ENCODE assay signal across 10 cellular contexts in genomic region chr13:74056829-74057564, GRCh38.
DNase-seq lines count a peak whose midpoint lies in the region; ATAC-seq and TF ChIP-seq lines count a peak whose summit lies in the region.
"Had no signal": no experiment of that assay in that cellular context is flagged by ENCODE, and none has a peak within 500 bp of the region (broad histone marks: within the 10 kb centered on the region; RNA-seq: fewer than 3 reads in every experiment).

No MANE protein-coding gene starts in this region.

- intact Hi-C loops in transverse colon (cut with DNase I; ENCODE audit: low total_unique reads): no loop called here

- H3K4me1 ChIP-seq in BE2C: peaks cover 12% of the 10 kb centered on the region
- peaks cover 0 to 23% (median 3%) of the 10 kb centered on the region in 4 donors for H3K4me1 ChIP-seq in transverse colon

- TF ChIP-seq CTCF in BE2C (IDR thresholded peaks at IDR 0.05; ENCODE audit: low read depth, low read length): no peak
- TF ChIP-seq CTCF in brain microvascular endothelial cell (IDR thresholded peaks at IDR 0.05; ENCODE audit: low read depth, low read length, missing control alignments): no peak
- no peak for TF ChIP-seq CTCF in transverse colon (IDR thresholded peaks at IDR 0.05)

- no peaks in the 10 kb centered on the region for H3K9me3 ChIP-seq in BE2C
- peaks cover 0 to 3% of the 10 kb centered on the region in 2 donors for H3K9me3 ChIP-seq in transverse colon

- H3K36me3 ChIP-seq in BE2C (no peaks in the 10 kb centered on the region), brain microvascular endothelial cell (replicated peaks) (no peaks in the 10 kb centered on the region), transverse colon (no peaks in the 10 kb centered on the region)

- peak overlapping the region; percentile 2; the same call in 1 of the 2 replicates for H3K4me3 ChIP-seq in BE2C (ENCODE audit: low read depth, low read length)
- H3K4me3 ChIP-seq in brain microvascular endothelial cell (ENCODE audit: low read depth, low read length): no peak overlapping the region
- no peak overlapping the region for H3K4me3 ChIP-seq in transverse colon
- H3K4me3 ChIP-seq: lung had no signal

- no peak for ATAC-seq in central memory CD8-positive, alpha-beta T cell (replicated peaks; ENCODE audit: extremely low read depth, poor library complexity, severe bottlenecking)

- H3K4me3 Mint-ChIP-seq in central memory CD8-positive, alpha-beta T cell: no peak overlapping the region

- H3K4me1 Mint-ChIP-seq in central memory CD8-positive, alpha-beta T cell: peaks cover 86% of the 10 kb centered on the region

- DNase-seq in BE2C (peak; percentile 75), NCI-H1105 treated with DMSO at 0.1 percent for 48 hours (lab: John Stamatoyannopoulos, UW) (peak; percentile 61), myocyte (ENCODE audit: low read depth) (peak; percentile 58), brain microvascular endothelial cell (no peak), transverse colon (no peak)
- no peak for DNase-seq in central memory CD8-positive, alpha-beta T cell (ENCODE audit: low spot score in 2 of 2)
- no peak for DNase-seq in activated CD4-positive, alpha-beta T cell treated with anti-CD3 and anti-CD28 coated beads, Interleukin-2, amount 50 U/mL, for 1 hour
- no peak for DNase-seq in activated CD4-positive, CD25-positive, alpha-beta regulatory T cell (lab: John Stamatoyannopoulos, UW)
- DNase-seq: stimulated activated CD4-positive, alpha-beta T cell treated with anti-CD3 and anti-CD28 coated beads, Interleukin-15, amount 100 ng/mL, for 24 hours had no signal

- no peak for TF ChIP-seq EP300 in transverse colon (IDR thresholded peaks at IDR 0.05; ENCODE audit: low read depth)

- peak overlapping the region; percentile 63 for H3K27ac Mint-ChIP-seq in central memory CD8-positive, alpha-beta T cell (ENCODE audit: low read depth)

- H3K27ac ChIP-seq in brain microvascular endothelial cell: no peak overlapping the region
- H3K27ac ChIP-seq in transverse colon: no peak overlapping the region

- no peaks in the 10 kb centered on the region for H3K27me3 Mint-ChIP-seq in central memory CD8-positive, alpha-beta T cell

- 70 to 82% methylated on average over 4 to 5 of the region's 5 CpGs for WGBS in transverse colon (ENCODE audit: low coverage in 1 of 2), 2 donors

- no peaks in the 10 kb centered on the region for H3K9me3 Mint-ChIP-seq in central memory CD8-positive, alpha-beta T cell

- no peak for TF ChIP-seq POLR2A in transverse colon (IDR thresholded peaks at IDR 0.05)

- H3K36me3 Mint-ChIP-seq in central memory CD8-positive, alpha-beta T cell (ENCODE audit: insufficient read depth): peaks cover 7% of the 10 kb centered on the region

- H3K27me3 ChIP-seq in BE2C: no peaks in the 10 kb centered on the region
- H3K27me3 ChIP-seq in brain microvascular endothelial cell (replicated peaks): no peaks in the 10 kb centered on the region
- no peaks in the 10 kb centered on the region for H3K27me3 ChIP-seq in transverse colon

- in situ Hi-C loops in brain microvascular endothelial cell (cut with HindIII; ENCODE audit: low pct_ligation_motif_present, low sequenced_read_pairs): no loop called here
- in situ Hi-C loops in transverse colon (cut with MboI; ENCODE audit: low pct_ligation_motif_present in 1 of 4, low pct_unique_long_range_greater_than_20kb in 1 of 4, low sequenced_read_pairs in 3 of 4): no loop called here

Comparison
In these comparisons a context has a peak if more than half of its experiments do, and no peak if none do; other contexts are left out.
1. DNase-seq: peak in BE2C (single experiment), NCI-H1105 treated with DMSO at 0.1 percent for 48 hours (single experiment) and myocyte (single experiment); none in central memory CD8-positive, alpha-beta T cell (0 of 2), activated CD4-positive, alpha-beta T cell treated with anti-CD3 and anti-CD28 coated beads, Interleukin-2, amount 50 U/mL, for 1 hour (single experiment), brain microvascular endothelial cell (single experiment), transverse colon (single experiment) and activated CD4-positive, CD25-positive, alpha-beta regulatory T cell (0 of 4).